ENCODE assay signal across 8 cellular contexts in genomic region chr2:27216416-27217137, GRCh38. TPM values are rescaled to one million over a fixed set of nuclear protein-coding genes. Genes with fewer than 3 reads are reported as not detected.
DNase-seq lines count a peak whose midpoint lies in the region; ATAC-seq, FAIRE-seq and TF ChIP-seq lines count a peak whose summit lies in the region.

No MANE protein-coding gene starts in this region.

- H3K4me1 ChIP-seq in ACC112 (ENCODE audit: control insufficient read depth, insufficient read depth, low read length, unreplicated experiment), result peaks cover 21% of the 10 kb centered on the region
- peaks cover 16 to 21% of the 10 kb centered on the region in 2 donors for H3K4me1 ChIP-seq in muscle layer of duodenum (ENCODE audit: control insufficient read depth in 1 of 2, insufficient read depth in 2 of 2, low read length in 2 of 2)

- FAIRE-seq in bronchial epithelial cell (lab: Jason Lieb, UNC) (no peak), GM12891 (lab: Jason Lieb, UNC) (no peak)

- H3K27me3 ChIP-seq in ACC112 (ENCODE audit: insufficient read depth, low read length) (no peaks in the 10 kb centered on the region), bronchial epithelial cell (ENCODE audit: control insufficient read depth, insufficient read depth, low read length) (no peaks in the 10 kb centered on the region), muscle layer of duodenum (ENCODE audit: low read depth, low read length) (no peaks in the 10 kb centered on the region)

- peaks cover 33% of the 10 kb centered on the region for H3K79me2 ChIP-seq in ACC112 (ENCODE audit: control insufficient read depth, insufficient read depth, low read length, unreplicated experiment)

- H3K9me3 ChIP-seq in muscle layer of duodenum (ENCODE audit: control insufficient read depth in 1 of 2, low read length in 2 of 2), result no peaks in the 10 kb centered on the region

- TF ChIP-seq CTCF in bronchial epithelial cell (IDR thresholded peaks at IDR 0.05; ENCODE audit: insufficient read depth, low read length, severe bottlenecking), result no peak

- no peak for TF ChIP-seq POLR2A in GM12891 (IDR thresholded peaks at IDR 0.05; ENCODE audit: low read depth, low read length)

- H2AFZ ChIP-seq in ACC112 (ENCODE audit: low read length, unreplicated experiment), result peak overlapping the region; percentile 46

- peaks cover 4% of the 10 kb centered on the region for H3K36me3 ChIP-seq in ACC112 (ENCODE audit: insufficient read depth, low read length)
- H3K36me3 ChIP-seq in bronchial epithelial cell (ENCODE audit: control insufficient read depth, insufficient read depth, low read length), result peaks cover 14% of the 10 kb centered on the region
- H3K36me3 ChIP-seq in muscle layer of duodenum (ENCODE audit: control insufficient read depth in 1 of 2, insufficient read depth in 2 of 2, low read length in 2 of 2), result peaks cover 9 to 20% of the 10 kb centered on the region in 2 donors

- peak; percentile 2 for ATAC-seq in HG03342 (IDR thresholded peaks at IDR 0.05; ENCODE audit: unreplicated experiment)

- H3K27ac ChIP-seq in ACC112 (ENCODE audit: low read depth, low read length) (peak overlapping the region; percentile 59; the same call in 1 of the 2 replicates), muscle layer of duodenum (ENCODE audit: low read length) (peak overlapping the region; percentile 44)

- DNase-seq in bronchial epithelial cell (ENCODE audit: low read depth) (no peak), hepatic stellate cell (ENCODE audit: low spot score) (no peak), occipital lobe (lab: John Stamatoyannopoulos, UW) (no peak), pons (ENCODE audit: low spot score) (no peak), GM12891 (ENCODE audit: insufficient read length, low spot score) (no peak)

- peak overlapping the region; percentile 85 for H3K4me3 ChIP-seq in ACC112 (ENCODE audit: low read depth, low read length)
- H3K4me3 ChIP-seq in bronchial epithelial cell (ENCODE audit: low read depth, low read length), result peak overlapping the region; percentile 87
- H3K4me3 ChIP-seq in muscle layer of duodenum (ENCODE audit: low read depth in 1 of 2, low read length in 2 of 2), result peak overlapping the region; percentile 65 to 76

TF ChIP-seq in GM12891, 5 proteins besides CTCF, POLR2A, EP300 and RAD21:
- TF ChIP-seq POU2F2 (IDR thresholded peaks at IDR 0.05; ENCODE audit: low read depth, low read length), result no peak
- no peak for TF ChIP-seq TAF1 (IDR thresholded peaks at IDR 0.05; ENCODE audit: low read depth, low read length)
- no peak for TF ChIP-seq PAX5 (IDR thresholded peaks at IDR 0.05; ENCODE audit: insufficient read depth, low read length, severe bottlenecking)
- TF ChIP-seq POLR2AphosphoS5 (IDR thresholded peaks at IDR 0.05; ENCODE audit: low read depth, low read length), result no peak
- TF ChIP-seq SPI1 (IDR thresholded peaks at IDR 0.05; ENCODE audit: low read depth, low read length), result no peak

RNA-seq across cellular contexts. Expression of gene CAD, which starts 0.6 kb away (rescaled TPM):
- total RNA-seq in bronchial epithelial cell (21.6 and 24.3 TPM in 2 replicates), occipital lobe (16.2 TPM)
- 36.2 TPM for polyA plus RNA-seq in GM12891 (2012; ENCODE audit: low read depth, missing spikeins)

RNA-seq across cellular contexts. Expression of gene SLC5A6, which starts 4.5 kb away (rescaled TPM):
- total RNA-seq in bronchial epithelial cell (6.3 and 21.1 TPM in 2 replicates), occipital lobe (15.6 TPM)
- 50.3 TPM for polyA plus RNA-seq in GM12891 (2012; ENCODE audit: low read depth, missing spikeins)

RNA-seq across cellular contexts. Expression of gene ATRAID, which starts 4.7 kb away (rescaled TPM):
- 184 and 257 TPM in 2 replicates for total RNA-seq in bronchial epithelial cell
- 43.7 TPM for total RNA-seq in occipital lobe
- polyA plus RNA-seq in GM12891 (2012; ENCODE audit: low read depth, missing spikeins), result 86.9 TPM

RNA-seq across cellular contexts. Expression of gene SLC30A3, which starts 46.3 kb away (rescaled TPM):
- not detected in 2 replicates for total RNA-seq in bronchial epithelial cell
- 0.47 TPM for total RNA-seq in occipital lobe
- 0.08 TPM for polyA plus RNA-seq in GM12891 (2012; ENCODE audit: low read depth, missing spikeins)

RNA-seq across cellular contexts. Expression of gene DNAJC5G, which starts 58.7 kb away (rescaled TPM):
- total RNA-seq in bronchial epithelial cell (not detected in 2 replicates), occipital lobe (not detected)
- polyA plus RNA-seq in GM12891 (2012; ENCODE audit: low read depth, missing spikeins), result not detected
